Comparison of ENCODE assay signal across 8 cellular contexts in genomic region chr1:41661428-41662060, GRCh38.
DNase-seq lines count a peak whose midpoint lies in the region; ATAC-seq and TF ChIP-seq lines count a peak whose summit lies in the region.

No MANE protein-coding gene starts in this region.

- CTCF ChIA-PET in CD4-positive, alpha-beta T cell (lab: Charles Lee), result interaction anchor here (0.7 kb wide), 1 partner anchor 8 kb away, joined by 3 read pairs; no protein-coding TSS in a partner anchor

- no peak for TF ChIP-seq POLR2A in NB4 (IDR thresholded peaks at IDR 0.05; ENCODE audit: extremely low read depth, insufficient read length)

- DNase-seq in CD4-positive, alpha-beta T cell, result peak in 3 of 10 experiments; percentile 9 to 36 (median 11)
- DNase-seq in NB4 (ENCODE audit: low read depth), result peak; percentile 43
- DNase-seq in activated naive CD8-positive, alpha-beta T cell treated with anti-CD3 and anti-CD28 coated beads, Interleukin-2, amount 50 U/mL, for 24 hours, result no peak
- no peak for DNase-seq in kidney epithelial cell (ENCODE audit: low read depth)
- DNase-seq in stimulated activated naive CD8-positive, alpha-beta T cell treated with anti-CD3 and anti-CD28 coated beads, Interleukin-15, amount 100 ng/mL, for 72 hours, result peak in 1 of 2 donors; percentile 38
- no peak for DNase-seq in mesenteric fat pad (ENCODE audit: low spot score)
- DNase-seq in SW 1271 (lab: John Stamatoyannopoulos, UW), result no peak

- H3K27me3 Mint-ChIP-seq in CD4-positive, alpha-beta T cell, result no peaks in the 10 kb centered on the region
- H3K27me3 Mint-ChIP-seq in activated naive CD8-positive, alpha-beta T cell treated with anti-CD3 and anti-CD28 coated beads, Interleukin-2, amount 50 U/mL, for 24 hours, result no peaks in the 10 kb centered on the region
- no peaks in the 10 kb centered on the region for H3K27me3 Mint-ChIP-seq in stimulated activated naive CD8-positive, alpha-beta T cell treated with anti-CD3 and anti-CD28 coated beads, Interleukin-15, amount 100 ng/mL, for 72 hours

- H3K4me1 Mint-ChIP-seq in CD4-positive, alpha-beta T cell (ENCODE audit: low read depth), result peaks cover 84% of the 10 kb centered on the region
- peaks cover 85% of the 10 kb centered on the region for H3K4me1 Mint-ChIP-seq in activated naive CD8-positive, alpha-beta T cell treated with anti-CD3 and anti-CD28 coated beads, Interleukin-2, amount 50 U/mL, for 24 hours
- peaks cover 75% of the 10 kb centered on the region for H3K4me1 Mint-ChIP-seq in stimulated activated naive CD8-positive, alpha-beta T cell treated with anti-CD3 and anti-CD28 coated beads, Interleukin-15, amount 100 ng/mL, for 72 hours

- H3K9me3 Mint-ChIP-seq in CD4-positive, alpha-beta T cell, result no peaks in the 10 kb centered on the region
- no peaks in the 10 kb centered on the region for H3K9me3 Mint-ChIP-seq in activated naive CD8-positive, alpha-beta T cell treated with anti-CD3 and anti-CD28 coated beads, Interleukin-2, amount 50 U/mL, for 24 hours
- H3K9me3 Mint-ChIP-seq in stimulated activated naive CD8-positive, alpha-beta T cell treated with anti-CD3 and anti-CD28 coated beads, Interleukin-15, amount 100 ng/mL, for 72 hours, result no peaks in the 10 kb centered on the region

- H3K27me3 ChIP-seq in CD4-positive, alpha-beta T cell (ENCODE audit: control insufficient read depth, insufficient read depth, low read length), result no peaks in the 10 kb centered on the region
- no peaks in the 10 kb centered on the region for H3K27me3 ChIP-seq in kidney epithelial cell (ENCODE audit: control insufficient read depth, insufficient read depth, low read length)

- no peaks in the 10 kb centered on the region for H3K36me3 ChIP-seq in kidney epithelial cell (ENCODE audit: control insufficient read depth, insufficient read depth, low read length)

- ATAC-seq in CD4-positive, alpha-beta T cell (ENCODE audit: poor library complexity), result peak; percentile 16
- ATAC-seq in GM21390 (IDR thresholded peaks at IDR 0.05; ENCODE audit: unreplicated experiment), result peak; percentile 13
- peak; percentile 3 for ATAC-seq in activated naive CD8-positive, alpha-beta T cell treated with anti-CD3 and anti-CD28 coated beads, Interleukin-2, amount 50 U/mL, for 24 hours
- ATAC-seq in stimulated activated naive CD8-positive, alpha-beta T cell treated with anti-CD3 and anti-CD28 coated beads, Interleukin-15, amount 100 ng/mL, for 72 hours, result peak; percentile 34

- H3K27ac ChIP-seq in CD4-positive, alpha-beta T cell (ENCODE audit: low read depth, low read length), result no peak overlapping the region

- peak overlapping the region; percentile 51 for H3K4me3 ChIP-seq in NB4 (ENCODE audit: low read depth, low read length)
- peak overlapping the region; percentile 33 for H3K4me3 ChIP-seq in kidney epithelial cell (ENCODE audit: low read depth, low read length)

- H3K9me3 ChIP-seq in CD4-positive, alpha-beta T cell (ENCODE audit: control insufficient read depth, low read length), result no peaks in the 10 kb centered on the region

- TF ChIP-seq CTCF in CD4-positive, alpha-beta T cell (IDR thresholded peaks at IDR 0.05), result no peak
- no peak for TF ChIP-seq CTCF in NB4 (IDR thresholded peaks at IDR 0.05; ENCODE audit: low read depth, low read length)
- no peak for TF ChIP-seq CTCF in kidney epithelial cell (IDR thresholded peaks at IDR 0.05; ENCODE audit: insufficient read depth, low read length, poor library complexity, severe bottlenecking)

- POLR2A ChIA-PET in CD4-positive, alpha-beta T cell (lab: Charles Lee), result interaction anchor here (8.0 kb wide), 1 partner anchor 11 kb away, joined by 65 read pairs; no protein-coding TSS in a partner anchor

- no peaks in the 10 kb centered on the region for H3K36me3 Mint-ChIP-seq in CD4-positive, alpha-beta T cell (ENCODE audit: low read depth)
- peaks cover 46% of the 10 kb centered on the region for H3K36me3 Mint-ChIP-seq in activated naive CD8-positive, alpha-beta T cell treated with anti-CD3 and anti-CD28 coated beads, Interleukin-2, amount 50 U/mL, for 24 hours (ENCODE audit: low read depth)

- intact Hi-C loops in CD4-positive, alpha-beta T cell (cut with DNase I, micrococcal nuclease), result loop anchor here in 1 of 2 experiments (5.0 to 10.0 kb wide), 2 partner anchors 86 to 297 kb away; partner anchors contain the start of gene FOXO6

- H3K27ac Mint-ChIP-seq in CD4-positive, alpha-beta T cell, result peak overlapping the region; percentile 80
- H3K27ac Mint-ChIP-seq in activated naive CD8-positive, alpha-beta T cell treated with anti-CD3 and anti-CD28 coated beads, Interleukin-2, amount 50 U/mL, for 24 hours, result peak overlapping the region; percentile 85
- peak overlapping the region; percentile 77 to 98 for H3K27ac Mint-ChIP-seq in stimulated activated naive CD8-positive, alpha-beta T cell treated with anti-CD3 and anti-CD28 coated beads, Interleukin-15, amount 100 ng/mL, for 72 hours

- peak overlapping the region; percentile 95 for H3K4me3 Mint-ChIP-seq in CD4-positive, alpha-beta T cell
- peak overlapping the region; percentile 85 for H3K4me3 Mint-ChIP-seq in activated naive CD8-positive, alpha-beta T cell treated with anti-CD3 and anti-CD28 coated beads, Interleukin-2, amount 50 U/mL, for 24 hours
- H3K4me3 Mint-ChIP-seq in stimulated activated naive CD8-positive, alpha-beta T cell treated with anti-CD3 and anti-CD28 coated beads, Interleukin-15, amount 100 ng/mL, for 72 hours, result peak overlapping the region; percentile 95 to 96
